10 cellular contexts compared by ENCODE assay signal in the genomic region with DNA sequence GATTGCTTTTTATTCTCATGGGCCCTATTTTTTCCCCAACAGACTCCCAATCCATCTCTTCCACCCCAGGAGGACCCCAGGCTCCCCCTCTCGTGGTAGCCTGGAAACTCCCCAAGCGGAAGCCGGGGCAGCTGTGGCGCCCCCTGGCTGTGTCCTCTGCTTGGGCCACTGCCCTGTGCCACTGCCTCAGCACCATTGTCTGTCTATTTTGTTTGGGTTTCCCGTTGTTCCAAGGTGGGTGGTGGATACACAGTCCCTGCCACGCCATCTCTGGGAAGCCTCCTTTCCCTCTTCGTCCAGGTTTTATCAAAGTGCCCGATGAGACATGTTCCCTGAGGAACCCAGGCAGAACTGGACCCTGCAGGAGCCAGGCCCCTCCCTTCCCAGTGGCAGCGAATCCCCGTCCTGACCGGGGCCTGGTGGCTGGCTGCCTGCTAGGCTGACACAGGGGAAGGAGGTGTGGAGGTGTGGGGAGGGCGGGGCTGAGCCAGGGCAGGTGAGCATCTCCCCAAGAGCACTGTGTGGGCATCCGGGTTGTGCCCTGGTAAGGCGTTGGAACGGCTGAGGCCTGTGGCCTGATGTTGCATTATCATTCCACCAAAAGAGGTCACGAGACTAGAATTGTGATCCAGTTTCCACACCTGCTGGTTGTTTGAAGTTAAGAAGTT.
"Had no signal": no experiment of that assay in that cellular context is flagged by ENCODE, and none has a peak within 500 bp of the region (broad histone marks: within the 10 kb centered on the region; RNA-seq: fewer than 3 reads in every experiment).

No MANE protein-coding gene starts in this region.

- H3K27me3 Mint-ChIP-seq: activated naive CD8-positive, alpha-beta T cell treated with anti-CD3 and anti-CD28 coated beads, Interleukin-2, amount 10 ng/mL, durations not matched to agents 7 days and 5 days had no signal

- H3K4me3 Mint-ChIP-seq: activated CD8-positive, alpha-beta T cell treated with anti-CD3 and anti-CD28 coated beads, Interleukin-2, amount 10 ng/mL, durations not matched to agents 7 days and 5 days; activated naive CD8-positive, alpha-beta T cell treated with anti-CD3 and anti-CD28 coated beads, Interleukin-2, amount 10 ng/mL, durations not matched to agents 7 days and 5 days had no signal

- H3K9me3 ChIP-seq: ovary had no signal

- H3K4me1 Mint-ChIP-seq: activated naive CD8-positive, alpha-beta T cell treated with anti-CD3 and anti-CD28 coated beads, Interleukin-2, amount 10 ng/mL, durations not matched to agents 7 days and 5 days had no signal

- H3K27me3 ChIP-seq: ovary had no signal

- ATAC-seq: activated CD8-positive, alpha-beta T cell treated with anti-CD3 and anti-CD28 coated beads, Interleukin-2, amount 10 ng/mL, durations not matched to agents 7 days and 5 days; heart right ventricle had no signal

- H3K36me3 ChIP-seq: esophagus squamous epithelium, heart right ventricle, ovary had no signal

- H3K27ac ChIP-seq: esophagus squamous epithelium, heart right ventricle, ovary, skin epidermis had no signal

- H3K4me3 ChIP-seq: esophagus squamous epithelium, heart right ventricle, ovary, skin epidermis had no signal

- H3K27ac Mint-ChIP-seq: activated CD8-positive, alpha-beta T cell treated with anti-CD3 and anti-CD28 coated beads, Interleukin-2, amount 10 ng/mL, durations not matched to agents 7 days and 5 days; activated naive CD8-positive, alpha-beta T cell treated with anti-CD3 and anti-CD28 coated beads, Interleukin-2, amount 10 ng/mL, durations not matched to agents 7 days and 5 days had no signal

- H3K36me3 Mint-ChIP-seq: activated naive CD8-positive, alpha-beta T cell treated with anti-CD3 and anti-CD28 coated beads, Interleukin-2, amount 10 ng/mL, durations not matched to agents 7 days and 5 days had no signal

- H3K4me1 ChIP-seq: heart right ventricle had no signal

- DNase-seq: activated CD4-positive, alpha-beta T cell treated with anti-CD3 and anti-CD28 coated beads for 4 hours; activated CD8-positive, alpha-beta memory T cell treated with anti-CD3 and anti-CD28 coated beads, Interleukin-2, amount 50 U/mL, for 48 hours; activated CD8-positive, alpha-beta T cell treated with anti-CD3 and anti-CD28 coated beads, Interleukin-2, amount 10 ng/mL, durations not matched to agents 7 days and 5 days; activated naive CD8-positive, alpha-beta T cell treated with anti-CD3 and anti-CD28 coated beads, Interleukin-2, amount 10 ng/mL, durations not matched to agents 7 days and 5 days; anterior cingulate cortex; esophagus squamous epithelium; heart right ventricle; kidney glomerular epithelial cell; ovary had no signal
